ENCODE assay signal across 8 cellular contexts in genomic region chr20:36465109-36466080, GRCh38.
A peak's percentile ranks its signal among the peaks of the same experiment; 100 is the strongest.
DNase-seq lines count a peak whose midpoint lies in the region; ATAC-seq and TF ChIP-seq lines count a peak whose summit lies in the region.

No MANE protein-coding gene starts in this region.

- H3K9me3 Mint-ChIP-seq in brain, result peaks cover 0 to 3% (median 0%) of the 10 kb centered on the region in 5 experiments

- peak overlapping the region; percentile 75 to 99 (median 95) for H3K4me3 Mint-ChIP-seq in brain

- CTCF ChIA-PET in HEK293T (lab: Yijun Ruan, JAX), result interaction anchor here (1.2 kb wide), 1 partner anchor 263 kb away, joined by 3 read pairs; no protein-coding TSS in a partner anchor

- peaks cover 7% of the 10 kb centered on the region for H3K36me3 Mint-ChIP-seq in brain

- ATAC-seq in HG02571 (IDR thresholded peaks at IDR 0.05; ENCODE audit: unreplicated experiment), result no peak

- TF ChIP-seq CTCF in brain (conservative IDR thresholded peaks at IDR 0.05), result no peak

- POLR2A ChIA-PET in HEK293T (lab: Yijun Ruan, JAX), result interaction anchor here (0.9 to 1.0 kb wide), 2 partner anchors 10 to 139 kb away, joined by 3 read pairs; no protein-coding TSS in a partner anchor

- peaks cover 17% of the 10 kb centered on the region for H3K27me3 Mint-ChIP-seq in brain

- peaks cover 81% of the 10 kb centered on the region for H3K4me1 Mint-ChIP-seq in brain

- peak; percentile 96 for DNase-seq in 8988T
- peak; percentile 35 for DNase-seq in HEK293T (ENCODE audit: extremely low spot score)
- DNase-seq in T-helper 22 cell (ENCODE audit: low read depth), result peak; percentile 35
- DNase-seq in kidney glomerular epithelial cell (lab: John Stamatoyannopoulos, UW), result peak; percentile 25
- DNase-seq in stimulated activated CD8-positive, alpha-beta memory T cell treated with anti-CD3 and anti-CD28 coated beads, Interleukin-4, amount 100 ng/mL, for 48 hours, result peak; percentile 65
- no peak for DNase-seq in DMS79 treated with DMSO at 0.1 percent for 48 hours (lab: John Stamatoyannopoulos, UW)

- peak overlapping the region; percentile 65 to 98 (median 91) for H3K27ac Mint-ChIP-seq in brain

TF ChIP-seq in HEK293T, 16 proteins besides CTCF, POLR2A, EP300 and RAD21:
- TF ChIP-seq FOXA1 (IDR thresholded peaks at IDR 0.05) (no peak), SUZ12 (IDR thresholded peaks at IDR 0.05) (no peak)
